Comparison of ENCODE assay signal across 24 cellular contexts in genomic region chr3:45480871-45481270, GRCh38.
"Had no signal": no experiment of that assay in that cellular context is flagged by ENCODE, and none has a peak within 500 bp of the region (broad histone marks: within the 10 kb centered on the region; RNA-seq: fewer than 3 reads in every experiment).

No MANE protein-coding gene starts in this region.

- H3K27ac ChIP-seq: adrenal gland, ascending aorta, coronary artery, heart right ventricle, parathyroid adenoma, skin epidermis, stomach, suprapubic skin, WERI-Rb-1 had no signal

- H3K27me3 Mint-ChIP-seq: memory B cell had no signal

- H3K4me1 ChIP-seq: adrenal gland, ascending aorta, parathyroid adenoma, stomach had no signal

- ATAC-seq: activated CD8-positive, alpha-beta T cell treated with anti-CD3 and anti-CD28 coated beads, Interleukin-2, amount 10 ng/mL, durations not matched to agents 7 days and 5 days; activated naive CD4-positive, alpha-beta T cell treated with anti-CD3 and anti-CD28 coated beads, Interleukin-2, amount 50 U/mL, for 72 hours; heart right ventricle; left ventricle myocardium superior; stimulated activated effector memory CD8-positive, alpha-beta T cell treated with anti-CD3 and anti-CD28 coated beads, Interleukin-12 subunit alpha, Interleukin-12 subunit beta, amount 100 ng/mL, for 72 hours had no signal

- H3K27me3 ChIP-seq: adrenal gland, ascending aorta, heart right ventricle, stomach, suprapubic skin, transverse colon had no signal

- H3K9ac ChIP-seq: parathyroid adenoma had no signal

- H3K9me3 ChIP-seq: adrenal gland, ascending aorta, suprapubic skin had no signal

- H3K79me2 ChIP-seq: parathyroid adenoma had no signal

- H3K4me3 Mint-ChIP-seq: activated CD8-positive, alpha-beta T cell treated with anti-CD3 and anti-CD28 coated beads, Interleukin-2, amount 10 ng/mL, durations not matched to agents 7 days and 5 days; activated T-helper 1 cell treated with anti-CD3 and anti-CD28 coated beads, Interleukin-12 subunit alpha, Interleukin-12 subunit beta, Interleukin-2, Interleukin-4 antibody, amounts not matched to agents 30 ng/mL and 10 ng/mL and 1 ng/mL, durations not matched to agents 14 hours and 24 hours and 36 hours; immature natural killer cell; memory B cell; nephron progenitor cell; stimulated activated effector memory CD8-positive, alpha-beta T cell treated with anti-CD3 and anti-CD28 coated beads, Interleukin-12 subunit alpha, Interleukin-12 subunit beta, amount 100 ng/mL, for 72 hours had no signal

- H3K4me1 Mint-ChIP-seq: immature natural killer cell; memory B cell; stimulated activated effector memory CD8-positive, alpha-beta T cell treated with anti-CD3 and anti-CD28 coated beads, Interleukin-12 subunit alpha, Interleukin-12 subunit beta, amount 100 ng/mL, for 72 hours had no signal

- H3K27ac Mint-ChIP-seq: activated CD8-positive, alpha-beta T cell treated with anti-CD3 and anti-CD28 coated beads, Interleukin-2, amount 10 ng/mL, durations not matched to agents 7 days and 5 days; activated naive CD4-positive, alpha-beta T cell treated with anti-CD3 and anti-CD28 coated beads, Interleukin-2, amount 50 U/mL, for 72 hours; activated T-helper 1 cell treated with anti-CD3 and anti-CD28 coated beads, Interleukin-12 subunit alpha, Interleukin-12 subunit beta, Interleukin-2, Interleukin-4 antibody, amounts not matched to agents 30 ng/mL and 10 ng/mL and 1 ng/mL, durations not matched to agents 14 hours and 24 hours and 36 hours; memory B cell; stimulated activated effector memory CD8-positive, alpha-beta T cell treated with anti-CD3 and anti-CD28 coated beads, Interleukin-12 subunit alpha, Interleukin-12 subunit beta, amount 100 ng/mL, for 72 hours had no signal

- H3K36me3 ChIP-seq: adrenal gland had no signal

- DNase-seq: activated CD4-positive, alpha-beta T cell treated with anti-CD3 and anti-CD28 coated beads, Interleukin-2, amount 50 U/mL, for 1 hour; activated CD4-positive, CD25-positive, alpha-beta regulatory T cell treated with anti-CD3 and anti-CD28 coated beads, Interleukin-2, amount 50 U/mL, for 72 hours; activated CD8-positive, alpha-beta T cell treated with anti-CD3 and anti-CD28 coated beads, Interleukin-2, amount 10 ng/mL, durations not matched to agents 7 days and 5 days; activated gamma-delta T cell treated with Interleukin-2 at 50 U/mL for 16 hours; adrenal gland; foreskin fibroblast; heart right ventricle; immature natural killer cell; left ventricle myocardium superior; nephron progenitor cell; stimulated activated CD4-positive, alpha-beta T cell treated with anti-CD3 and anti-CD28 coated beads, Interleukin-2, amount 100 ng/mL, for 24 hours; stomach; T-helper 1 cell; WERI-Rb-1 had no signal

- H3K4me3 ChIP-seq: adrenal gland, ascending aorta, coronary artery, heart right ventricle, skin epidermis, stomach, suprapubic skin, transverse colon had no signal

- H3K9me3 Mint-ChIP-seq: immature natural killer cell had no signal

- H2AFZ ChIP-seq: parathyroid adenoma had no signal
